In the genomic region with DNA sequence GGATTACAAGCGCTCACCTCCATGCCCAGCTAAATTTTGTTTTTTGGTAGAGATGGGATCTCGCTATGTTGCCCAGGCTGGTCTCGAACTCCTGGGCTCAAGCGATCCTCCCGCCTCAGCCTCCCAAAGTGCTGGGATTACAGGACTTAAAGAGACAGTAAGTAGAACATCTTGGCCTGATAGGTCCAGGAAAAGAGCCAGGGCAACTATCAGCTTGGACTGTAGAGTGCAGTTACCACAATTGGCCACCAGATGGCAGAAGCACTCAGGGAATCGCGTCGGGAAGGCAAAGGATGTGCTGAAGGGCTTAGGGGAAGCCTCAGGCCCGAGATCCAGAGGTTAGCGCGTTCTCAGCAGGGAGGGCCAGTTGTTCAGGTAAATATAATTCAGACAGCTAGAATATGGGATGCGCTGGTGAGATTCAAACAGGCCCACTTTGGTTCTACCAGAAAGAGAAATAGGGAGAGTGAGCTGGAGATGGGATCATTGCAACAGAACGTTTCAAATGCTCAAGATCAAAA, we compare ENCODE assay signal across 8 cellular contexts. TPM values are rescaled to one million over a fixed set of nuclear protein-coding genes. Genes with fewer than 3 reads are reported as not detected.
A peak's percentile ranks its signal among the peaks of the same experiment; 100 is the strongest.
DNase-seq lines count a peak whose midpoint lies in the region; ATAC-seq and TF ChIP-seq lines count a peak whose summit lies in the region.

No MANE protein-coding gene starts in this region.

- DNase-seq in COLO829 (ENCODE audit: low spot score) (peak; percentile 91), OCI-LY7 (ENCODE audit: low spot score) (peak; percentile 64), activated T-cell treated with anti-CD3 and anti-CD28 coated beads for 48 hours (ENCODE audit: low read depth) (peak; percentile 54), fibroblast of lung (ENCODE audit: low read depth in 2 of 2) (peak; percentile 49 to 84), nephron progenitor cell (peak; percentile 84)
- peak; percentile 54 for DNase-seq in stimulated activated naive CD8-positive, alpha-beta T cell treated with anti-CD3 and anti-CD28 coated beads, Interleukin-15, amount 100 ng/mL, for 72 hours

- no peaks in the 10 kb centered on the region for H3K79me2 ChIP-seq in OCI-LY7 (ENCODE audit: insufficient read depth, low read depth, low read length)
- no peaks in the 10 kb centered on the region for H3K79me2 ChIP-seq in fibroblast of lung (ENCODE audit: control insufficient read depth, insufficient read depth, low read length)

- H3K9ac ChIP-seq in fibroblast of lung (ENCODE audit: insufficient read depth, low read length): no peak overlapping the region

- intact Hi-C loops in OCI-LY7 (cut with micrococcal nuclease; ENCODE audit: unreplicated experiment): loop anchor here (1.0 to 2.0 kb wide), 2 partner anchors 233 to 554 kb away; no protein-coding TSS in a partner anchor

- H2AFZ ChIP-seq in OCI-LY7 (ENCODE audit: low read length): no peak overlapping the region
- peak overlapping the region; percentile 0 for H2AFZ ChIP-seq in fibroblast of lung (ENCODE audit: low read length)

- no peak overlapping the region for H3K4me3 ChIP-seq in OCI-LY7 (ENCODE audit: low read depth, low read length, poor library complexity, severe bottlenecking)
- no peak overlapping the region for H3K4me3 ChIP-seq in fibroblast of lung (replicated peaks in 1 of 4; ENCODE audit: control extremely low read depth in 1 of 4, insufficient read depth in 1 of 4, low read depth in 3 of 4, low read length in 4 of 4)

- no TSS peak for BruUV-seq in OCI-LY7 (replicated peaks; lab: Mats Ljungman, UMichigan)

- ATAC-seq in GM19438 (IDR thresholded peaks at IDR 0.05; ENCODE audit: low read depth, unreplicated experiment) (peak; percentile 81), HG03571 (IDR thresholded peaks at IDR 0.05; ENCODE audit: unreplicated experiment) (peak; percentile 72)
- peak; percentile 78 for ATAC-seq in stimulated activated naive CD8-positive, alpha-beta T cell treated with anti-CD3 and anti-CD28 coated beads, Interleukin-15, amount 100 ng/mL, for 72 hours

- peak; percentile 86 for TF ChIP-seq CTCF in OCI-LY7 (conservative IDR thresholded peaks at IDR 0.05; ENCODE audit: low read length)
- TF ChIP-seq CTCF in fibroblast of lung (conservative IDR thresholded peaks at IDR 0.05 in 1 of 2, IDR thresholded peaks at IDR 0.05 in 1 of 2; ENCODE audit: low read depth in 1 of 2, low read length in 2 of 2): peak; percentile 93 to 98
- peak; percentile 88 for TF ChIP-seq CTCF in nephron progenitor cell (IDR thresholded peaks at IDR 0.05)

- H3K4me3 Mint-ChIP-seq in nephron progenitor cell: no peak overlapping the region
- no peak overlapping the region for H3K4me3 Mint-ChIP-seq in stimulated activated naive CD8-positive, alpha-beta T cell treated with anti-CD3 and anti-CD28 coated beads, Interleukin-15, amount 100 ng/mL, for 72 hours

- H3K4me1 ChIP-seq in OCI-LY7 (ENCODE audit: insufficient read depth, low read length, poor library complexity, severe bottlenecking): no peaks in the 10 kb centered on the region
- H3K4me1 ChIP-seq in fibroblast of lung (ENCODE audit: control insufficient read depth, extremely low read depth, insufficient read depth, low read length): no peaks in the 10 kb centered on the region

- H4K20me1 ChIP-seq in OCI-LY7 (ENCODE audit: insufficient read depth, low read length): no peaks in the 10 kb centered on the region
- no peaks in the 10 kb centered on the region for H4K20me1 ChIP-seq in fibroblast of lung (ENCODE audit: control insufficient read depth, extremely low read depth, insufficient read depth, low read length)

- H3K9me3 Mint-ChIP-seq in nephron progenitor cell: no peaks in the 10 kb centered on the region
- no peaks in the 10 kb centered on the region for H3K9me3 Mint-ChIP-seq in stimulated activated naive CD8-positive, alpha-beta T cell treated with anti-CD3 and anti-CD28 coated beads, Interleukin-15, amount 100 ng/mL, for 72 hours

- H3K27ac Mint-ChIP-seq in nephron progenitor cell: no peak overlapping the region
- no peak overlapping the region for H3K27ac Mint-ChIP-seq in stimulated activated naive CD8-positive, alpha-beta T cell treated with anti-CD3 and anti-CD28 coated beads, Interleukin-15, amount 100 ng/mL, for 72 hours

- no peaks in the 10 kb centered on the region for H3K9me2 ChIP-seq in OCI-LY7 (ENCODE audit: insufficient read depth, low read length)

- H3K27me3 Mint-ChIP-seq in nephron progenitor cell (ENCODE audit: low read depth, poor library complexity): peaks cover 5% of the 10 kb centered on the region
- H3K27me3 Mint-ChIP-seq in stimulated activated naive CD8-positive, alpha-beta T cell treated with anti-CD3 and anti-CD28 coated beads, Interleukin-15, amount 100 ng/mL, for 72 hours: peaks cover 29% of the 10 kb centered on the region

- CTCF ChIA-PET in OCI-LY7 (lab: Charles Lee; ENCODE audit: unreplicated experiment): interaction anchor here (1.0 to 2.0 kb wide), 2 partner anchors 13 to 233 kb away, joined by 4 to 11 read pairs; no protein-coding TSS in a partner anchor

- H3K27ac ChIP-seq in OCI-LY7 (ENCODE audit: low read depth, low read length, poor library complexity, severe bottlenecking) (no peak overlapping the region), fibroblast of lung (ENCODE audit: insufficient read depth, low read length) (no peak overlapping the region)

- H3K36me3 ChIP-seq in OCI-LY7 (ENCODE audit: insufficient read depth, low read length) (no peaks in the 10 kb centered on the region), fibroblast of lung (ENCODE audit: control insufficient read depth, insufficient read depth, low read length) (no peaks in the 10 kb centered on the region)

- no peaks in the 10 kb centered on the region for H3K27me3 ChIP-seq in fibroblast of lung (ENCODE audit: control insufficient read depth, insufficient read depth, low read length)

- H3K4me2 ChIP-seq in OCI-LY7 (ENCODE audit: low read length): no peak overlapping the region
- H3K4me2 ChIP-seq in fibroblast of lung (ENCODE audit: extremely low read depth, insufficient read depth, low read length): no peak overlapping the region

- H3K9me3 ChIP-seq in OCI-LY7 (ENCODE audit: low read length) (no peaks in the 10 kb centered on the region), fibroblast of lung (ENCODE audit: control insufficient read depth, insufficient read depth, low read depth, low read length) (no peaks in the 10 kb centered on the region)

- POLR2A ChIA-PET in OCI-LY7 (lab: Charles Lee): interaction anchor here (0.9 kb wide), 1 partner anchor 388 kb away, joined by 9 read pairs; no protein-coding TSS in a partner anchor

- H3K36me3 Mint-ChIP-seq in nephron progenitor cell (ENCODE audit: low read depth): no peaks in the 10 kb centered on the region

- no peaks in the 10 kb centered on the region for H3K4me1 Mint-ChIP-seq in nephron progenitor cell
- H3K4me1 Mint-ChIP-seq in stimulated activated naive CD8-positive, alpha-beta T cell treated with anti-CD3 and anti-CD28 coated beads, Interleukin-15, amount 100 ng/mL, for 72 hours: peaks cover 13% of the 10 kb centered on the region

RNA-seq across cellular contexts. Expression of a gene that starts 21.5 kb away (rescaled TPM):
- total RNA-seq in OCI-LY7 (2014; rRNA removed; shearing (Covaris generic)): not detected in 2 replicates
- total RNA-seq in OCI-LY7 (2022) (not detected in 2 replicates), fibroblast of lung (not detected in 2 replicates)
- polyA plus RNA-seq in fibroblast of lung: not detected in 2 replicates
- not detected in 2 replicates for polyA plus RNA-seq in fibroblast of lung (2012)
- not detected in 2 replicates for polyA minus RNA-seq in fibroblast of lung (ENCODE audit: low replicate concordance)
